In the genomic region with DNA sequence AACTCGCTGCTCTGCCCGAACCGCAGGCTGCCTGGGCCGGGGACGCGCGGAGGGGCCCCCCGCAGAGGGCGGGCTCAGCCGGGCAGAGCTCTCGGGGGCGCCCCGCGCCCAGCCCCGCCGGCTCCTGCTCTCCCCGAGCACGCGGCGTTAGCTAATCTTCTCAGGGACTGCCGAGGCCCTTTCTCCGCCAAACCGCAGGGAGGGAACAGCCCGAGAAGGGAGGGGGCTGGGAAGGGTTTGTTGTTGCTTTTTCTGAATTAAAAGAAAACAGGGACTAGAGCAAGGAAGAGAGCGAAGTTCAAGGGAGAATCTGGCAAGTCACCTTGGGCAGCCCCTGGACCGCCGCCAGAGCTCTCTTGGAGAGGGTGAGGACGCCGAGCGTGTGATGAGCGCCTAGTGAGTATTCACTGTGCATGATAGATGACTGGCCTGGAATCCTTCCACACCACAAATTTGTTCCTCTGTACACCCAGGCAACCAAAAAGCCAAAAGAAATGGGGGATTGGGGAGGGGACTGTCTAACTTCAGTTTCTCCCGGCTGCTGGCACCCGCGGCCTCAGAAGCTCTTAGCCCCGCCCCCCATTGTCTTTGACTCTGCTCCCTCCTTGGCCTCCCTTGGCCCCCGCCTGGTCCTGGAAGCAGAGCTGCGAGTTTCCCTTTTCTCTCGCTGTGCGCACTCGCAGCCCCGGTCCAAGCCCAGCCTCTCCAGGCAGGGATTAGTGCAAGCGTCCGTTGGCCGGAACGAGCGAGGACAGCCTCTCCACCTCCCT, we compare ENCODE assay signal across 8 cellular contexts. TPM values are rescaled to one million over a fixed set of nuclear protein-coding genes. Genes with fewer than 3 reads are reported as not detected.
DNase-seq lines count a peak whose midpoint lies in the region; ATAC-seq and TF ChIP-seq lines count a peak whose summit lies in the region.

No MANE protein-coding gene starts in this region.

- peaks cover 49% of the 10 kb centered on the region for H3K27me3 Mint-ChIP-seq in activated naive CD4-positive, alpha-beta T cell treated with anti-CD3 and anti-CD28 coated beads for 36 hours (ENCODE audit: low read depth)
- H3K27me3 Mint-ChIP-seq in nephron progenitor cell (ENCODE audit: low read depth, poor library complexity) = peaks cover 66% of the 10 kb centered on the region

- H3K36me3 Mint-ChIP-seq in activated naive CD4-positive, alpha-beta T cell treated with anti-CD3 and anti-CD28 coated beads for 36 hours (ENCODE audit: low read depth) = no peaks in the 10 kb centered on the region
- H3K36me3 Mint-ChIP-seq in nephron progenitor cell (ENCODE audit: low read depth) = no peaks in the 10 kb centered on the region

- H3K27ac Mint-ChIP-seq in activated naive CD4-positive, alpha-beta T cell treated with anti-CD3 and anti-CD28 coated beads for 36 hours = no peak overlapping the region
- H3K27ac Mint-ChIP-seq in nephron progenitor cell = no peak overlapping the region

- peaks cover 16% of the 10 kb centered on the region for H3K4me1 Mint-ChIP-seq in activated naive CD4-positive, alpha-beta T cell treated with anti-CD3 and anti-CD28 coated beads for 36 hours (ENCODE audit: low read depth)
- H3K4me1 Mint-ChIP-seq in nephron progenitor cell = peaks cover 9% of the 10 kb centered on the region

- H3K9me3 Mint-ChIP-seq in activated naive CD4-positive, alpha-beta T cell treated with anti-CD3 and anti-CD28 coated beads for 36 hours = no peaks in the 10 kb centered on the region
- H3K9me3 Mint-ChIP-seq in nephron progenitor cell = peaks cover 3% of the 10 kb centered on the region

- H3K4me1 ChIP-seq in urinary bladder (ENCODE audit: insufficient read depth) = no peaks in the 10 kb centered on the region

- TF ChIP-seq CTCF in nephron progenitor cell (IDR thresholded peaks at IDR 0.05) = no peak

- H3K27ac ChIP-seq in urinary bladder (ENCODE audit: low read depth) = peak overlapping the region; percentile 75

- peak overlapping the region; percentile 33 for H3K4me3 ChIP-seq in urinary bladder (ENCODE audit: low read depth, low read length)

- CTCF ChIA-PET in activated naive CD4-positive, alpha-beta T cell treated with anti-CD3 and anti-CD28 coated beads for 36 hours (lab: Charles Lee) = interaction anchor here (0.8 to 2.3 kb wide), 3 partner anchors 8 to 17 kb away, joined by 3 to 23 read pairs (median 5); no protein-coding TSS in a partner anchor

- intact Hi-C loops in activated naive CD4-positive, alpha-beta T cell treated with anti-CD3 and anti-CD28 coated beads for 36 hours (cut with micrococcal nuclease) = loop anchor here (1.0 to 10.0 kb wide), 2 partner anchors 17 to 789 kb away; partner anchors contain the start of gene FAM78B

- no peaks in the 10 kb centered on the region for H3K36me3 ChIP-seq in urinary bladder (ENCODE audit: insufficient read depth)

- WGBS in urinary bladder = 1% methylated on average over 46 of the region's 46 CpGs

- H3K4me3 Mint-ChIP-seq in activated naive CD4-positive, alpha-beta T cell treated with anti-CD3 and anti-CD28 coated beads for 36 hours = peak overlapping the region; percentile 60
- H3K4me3 Mint-ChIP-seq in nephron progenitor cell = peak overlapping the region; percentile 76

- DNase-seq in ACHN (peak; percentile 84), NCI-H2029 (lab: John Stamatoyannopoulos, UW) (peak; percentile 71), foreskin melanocyte (peak; percentile 63), nephron progenitor cell (peak; percentile 75), OCI-M2 (lab: John Stamatoyannopoulos, UW; ENCODE audit: unreplicated experiment) (no peak)
- DNase-seq in activated naive CD4-positive, alpha-beta T cell treated with anti-CD3 and anti-CD28 coated beads for 36 hours = peak; percentile 87

- in situ Hi-C loops in ACHN (cut with HindIII; ENCODE audit: low pct_ligation_motif_present, low pct_unique_long_range_greater_than_20kb, low sequenced_read_pairs) = no loop called here

- peak; percentile 55 for ATAC-seq in GM19372 (IDR thresholded peaks at IDR 0.05; ENCODE audit: low read depth, unreplicated experiment)

RNA-seq across cellular contexts. Expression of gene LMX1A, which starts 19.7 kb away (rescaled TPM):
- total RNA-seq in activated naive CD4-positive, alpha-beta T cell treated with anti-CD3 and anti-CD28 coated beads for 36 hours = not detected
- total RNA-seq in urinary bladder = 0.42 TPM
- polyA plus RNA-seq in urinary bladder = 0.29 TPM
